ENCODE assay signal across 9 cellular contexts in genomic region chr4:52376107-52376704, GRCh38.
A peak's percentile ranks its signal among the peaks of the same experiment; 100 is the strongest.
DNase-seq lines count a peak whose midpoint lies in the region; ATAC-seq and TF ChIP-seq lines count a peak whose summit lies in the region.
"Had no signal": no experiment of that assay in that cellular context is flagged by ENCODE, and none has a peak within 500 bp of the region (broad histone marks: within the 10 kb centered on the region; RNA-seq: fewer than 3 reads in every experiment).

No MANE protein-coding gene starts in this region.

- TF ChIP-seq CTCF in osteocyte (IDR thresholded peaks at IDR 0.05), result peak; percentile 68

- TF ChIP-seq EP300 in Ishikawa (IDR thresholded peaks at IDR 0.05; ENCODE audit: borderline replicate concordance), result no peak

- peak; percentile 67 for TF ChIP-seq RAD21 in Ishikawa (IDR thresholded peaks at IDR 0.05; ENCODE audit: low read depth)

- H3K27ac Mint-ChIP-seq in osteocyte (ENCODE audit: unreplicated experiment), result no peak overlapping the region
- H3K27ac Mint-ChIP-seq: activated naive CD4-positive, alpha-beta T cell treated with anti-CD3 and anti-CD28 coated beads, Interleukin-2, amount 50 U/mL, for 24 hours had no signal

- peaks cover 48% of the 10 kb centered on the region for H3K27me3 Mint-ChIP-seq in osteocyte (ENCODE audit: unreplicated experiment)

- no peaks in the 10 kb centered on the region for H3K9me3 Mint-ChIP-seq in osteocyte (ENCODE audit: unreplicated experiment)
- H3K9me3 Mint-ChIP-seq: activated naive CD4-positive, alpha-beta T cell treated with anti-CD3 and anti-CD28 coated beads, Interleukin-2, amount 50 U/mL, for 24 hours had no signal

- H3K4me1 Mint-ChIP-seq in osteocyte (ENCODE audit: unreplicated experiment), result peaks cover 4% of the 10 kb centered on the region
- H3K4me1 Mint-ChIP-seq: activated naive CD4-positive, alpha-beta T cell treated with anti-CD3 and anti-CD28 coated beads, Interleukin-2, amount 50 U/mL, for 24 hours had no signal

- H3K4me3 Mint-ChIP-seq in osteocyte (ENCODE audit: unreplicated experiment), result no peak overlapping the region
- H3K4me3 Mint-ChIP-seq: activated naive CD4-positive, alpha-beta T cell treated with anti-CD3 and anti-CD28 coated beads, Interleukin-2, amount 50 U/mL, for 24 hours had no signal

- DNase-seq in NCI-H510A treated with DMSO at 0.1 percent for 48 hours (lab: John Stamatoyannopoulos, UW) (peak; percentile 58), NCI-H510A (lab: John Stamatoyannopoulos, UW) (no peak), RKO (ENCODE audit: low spot score) (peak; percentile 45), erythroblast (lab: John Stamatoyannopoulos, UW) (peak; percentile 29 to 64), osteocyte (ENCODE audit: extremely low spot score, unreplicated experiment) (no peak)

- no peaks in the 10 kb centered on the region for H3K36me3 Mint-ChIP-seq in osteocyte (ENCODE audit: unreplicated experiment)
- H3K36me3 Mint-ChIP-seq: activated naive CD4-positive, alpha-beta T cell treated with anti-CD3 and anti-CD28 coated beads, Interleukin-2, amount 50 U/mL, for 24 hours had no signal

- TF ChIP-seq POLR2A in erythroblast (IDR thresholded peaks at IDR 0.05; ENCODE audit: low read length), result no peak

- ATAC-seq in HG02852 (IDR thresholded peaks at IDR 0.05; ENCODE audit: unreplicated experiment) (no peak), HG03565 (IDR thresholded peaks at IDR 0.05; ENCODE audit: unreplicated experiment) (no peak)

TF ChIP-seq in Ishikawa, 13 proteins besides CTCF, POLR2A, EP300 and RAD21:
- TF ChIP-seq TAF1 (IDR thresholded peaks at IDR 0.05; ENCODE audit: low read depth) (no peak), EGR1 (IDR thresholded peaks at IDR 0.05) (no peak), ZBTB7A (IDR thresholded peaks at IDR 0.05; ENCODE audit: low read depth) (no peak), CREB1 (IDR thresholded peaks at IDR 0.05; ENCODE audit: low read depth) (no peak), FOXM1 (IDR thresholded peaks at IDR 0.05; ENCODE audit: borderline replicate concordance, low read depth) (no peak), TEAD4 (IDR thresholded peaks at IDR 0.05) (no peak), REST (IDR thresholded peaks at IDR 0.05; ENCODE audit: low read depth) (no peak), CEBPB (IDR thresholded peaks at IDR 0.05) (no peak), MAX (IDR thresholded peaks at IDR 0.05) (no peak)

Comparison
In these comparisons a context has a peak if more than half of its experiments do, and no peak if none do; other contexts are left out.
1. DNase-seq: peak in NCI-H510A treated with DMSO at 0.1 percent for 48 hours (single experiment), RKO (single experiment) and erythroblast (2 of 2); none in NCI-H510A (single experiment) and osteocyte (single experiment).